12 cellular contexts compared by ENCODE assay signal in genomic region chr11:30107899-30108298, GRCh38.
DNase-seq lines count a peak whose midpoint lies in the region; ATAC-seq and TF ChIP-seq lines count a peak whose summit lies in the region.
"Had no signal": no experiment of that assay in that cellular context is flagged by ENCODE, and none has a peak within 500 bp of the region (broad histone marks: within the 10 kb centered on the region; RNA-seq: fewer than 3 reads in every experiment).

No MANE protein-coding gene starts in this region.

- H3K27ac Mint-ChIP-seq in T-cell: no peak overlapping the region
- H3K27ac Mint-ChIP-seq: activated naive CD8-positive, alpha-beta T cell treated with anti-CD3 and anti-CD28 coated beads, Interleukin-2, amount 10 ng/mL, durations not matched to agents 7 days and 5 days had no signal

- WGBS in adrenal gland, 4 donors: 32 to 44% (median 36%) methylated on average over 2 of the region's 2 CpGs
- 61% methylated on average over 2 of the region's 2 CpGs for WGBS in hepatocyte (ENCODE audit: low lambda C conversion rate, missing lambda C conversion rate)

- H3K27me3 Mint-ChIP-seq in T-cell: no peaks in the 10 kb centered on the region
- H3K27me3 Mint-ChIP-seq: activated naive CD8-positive, alpha-beta T cell treated with anti-CD3 and anti-CD28 coated beads, Interleukin-2, amount 10 ng/mL, durations not matched to agents 7 days and 5 days had no signal

- H3K4me2 ChIP-seq in hepatocyte: no peak overlapping the region

- H3K36me3 ChIP-seq in adrenal gland (replicated peaks in 1 of 2): no peaks in the 10 kb centered on the region
- no peaks in the 10 kb centered on the region for H3K36me3 ChIP-seq in hepatocyte (replicated peaks; ENCODE audit: insufficient read depth, low read depth)
- H3K36me3 ChIP-seq in vagina: no peaks in the 10 kb centered on the region
- H3K36me3 ChIP-seq: transverse colon had no signal

- intact Hi-C loops in adrenal gland (cut with DNase I) (no loop called here), vagina (cut with DNase I) (no loop called here)

- H3K4me3 Mint-ChIP-seq in T-cell: no peak overlapping the region
- H3K4me3 Mint-ChIP-seq: activated naive CD8-positive, alpha-beta T cell treated with anti-CD3 and anti-CD28 coated beads, Interleukin-2, amount 10 ng/mL, durations not matched to agents 7 days and 5 days had no signal

- H4K20me1 ChIP-seq in hepatocyte (ENCODE audit: insufficient read depth, poor library complexity, severe bottlenecking): no peaks in the 10 kb centered on the region

- H3K27me3 ChIP-seq in adrenal gland: no peaks in the 10 kb centered on the region
- no peaks in the 10 kb centered on the region for H3K27me3 ChIP-seq in hepatocyte
- H3K27me3 ChIP-seq in vagina: no peaks in the 10 kb centered on the region
- H3K27me3 ChIP-seq: transverse colon had no signal

- ATAC-seq in GM19463 (IDR thresholded peaks at IDR 0.05; ENCODE audit: unreplicated experiment): no peak
- no peak for ATAC-seq in HG03097 (IDR thresholded peaks at IDR 0.05; ENCODE audit: low FRiP score, unreplicated experiment)
- no peak for ATAC-seq in T-cell (replicated peaks in 1 of 4)

- no peaks in the 10 kb centered on the region for H3K36me3 Mint-ChIP-seq in T-cell
- H3K36me3 Mint-ChIP-seq: activated naive CD8-positive, alpha-beta T cell treated with anti-CD3 and anti-CD28 coated beads, Interleukin-2, amount 10 ng/mL, durations not matched to agents 7 days and 5 days had no signal

- H2AFZ ChIP-seq in hepatocyte: no peak overlapping the region

- H3K9me2 ChIP-seq in hepatocyte (replicated peaks; ENCODE audit: insufficient read depth): no peaks in the 10 kb centered on the region

- no peaks in the 10 kb centered on the region for H3K79me2 ChIP-seq in hepatocyte

- TF ChIP-seq CTCF in AG09309 (IDR thresholded peaks at IDR 0.05; ENCODE audit: control insufficient read depth, insufficient read depth, low read depth, low read length, missing control alignments): no peak
- TF ChIP-seq CTCF in adrenal gland (IDR thresholded peaks at IDR 0.05): no peak
- no peak for TF ChIP-seq CTCF in hepatocyte (IDR thresholded peaks at IDR 0.05; ENCODE audit: poor library complexity)
- no peak for TF ChIP-seq CTCF in vagina (IDR thresholded peaks at IDR 0.05)

- TF ChIP-seq POLR2A in adrenal gland (IDR thresholded peaks at IDR 0.05): no peak
- no peak for TF ChIP-seq POLR2A in vagina (IDR thresholded peaks at IDR 0.05)

- no peak overlapping the region for H3K4me3 ChIP-seq in AG09309 (ENCODE audit: control insufficient read depth, low read depth, low read length)
- H3K4me3 ChIP-seq in adrenal gland: no peak overlapping the region
- H3K4me3 ChIP-seq in hepatocyte: no peak overlapping the region
- H3K4me3 ChIP-seq in vagina: no peak overlapping the region
- H3K4me3 ChIP-seq: transverse colon had no signal

- H3K4me1 ChIP-seq in adrenal gland (replicated peaks in 1 of 2): no peaks in the 10 kb centered on the region
- no peaks in the 10 kb centered on the region for H3K4me1 ChIP-seq in hepatocyte (ENCODE audit: insufficient read depth)
- H3K4me1 ChIP-seq in vagina: no peaks in the 10 kb centered on the region
- H3K4me1 ChIP-seq: transverse colon had no signal

- H3K9me3 ChIP-seq in adrenal gland (replicated peaks in 1 of 3) (no peaks in the 10 kb centered on the region), hepatocyte (ENCODE audit: low read depth) (no peaks in the 10 kb centered on the region), vagina (no peaks in the 10 kb centered on the region)
- H3K9me3 ChIP-seq: transverse colon had no signal

- POLR2A ChIA-PET in T-cell (lab: Charles Lee): no interaction called here

- H3K27ac ChIP-seq in adrenal gland (peak overlapping the region in 1 of 5 donors; percentile 13), hepatocyte (peak overlapping the region; percentile 43), vagina (no peak overlapping the region)
- H3K27ac ChIP-seq: transverse colon had no signal

- peak; percentile 1 for DNase-seq in AG09309 (ENCODE audit: low read depth)
- peak; percentile 47 for DNase-seq in LoVo (ENCODE audit: low spot score)
- DNase-seq in adrenal gland: peak in 6 of 7 donors; percentile 17 to 60 (median 44)
- DNase-seq in hepatocyte (ENCODE audit: low spot score): peak; percentile 44
- DNase-seq in vagina (ENCODE audit: extremely low spot score in 2 of 2): no peak
- DNase-seq in T-cell: no peak
- DNase-seq: activated naive CD8-positive, alpha-beta T cell treated with anti-CD3 and anti-CD28 coated beads, Interleukin-2, amount 10 ng/mL, durations not matched to agents 7 days and 5 days; left cardiac atrium; NCI-H146; transverse colon had no signal

- CTCF ChIA-PET in T-cell (lab: Charles Lee): no interaction called here

- H3K4me1 Mint-ChIP-seq in T-cell: no peaks in the 10 kb centered on the region
- H3K4me1 Mint-ChIP-seq: activated naive CD8-positive, alpha-beta T cell treated with anti-CD3 and anti-CD28 coated beads, Interleukin-2, amount 10 ng/mL, durations not matched to agents 7 days and 5 days had no signal

- peaks cover 5 to 6% (median 5%) of the 10 kb centered on the region in 3 donors for H3K9me3 Mint-ChIP-seq in T-cell
- H3K9me3 Mint-ChIP-seq: activated naive CD8-positive, alpha-beta T cell treated with anti-CD3 and anti-CD28 coated beads, Interleukin-2, amount 10 ng/mL, durations not matched to agents 7 days and 5 days had no signal

Comparison
In these comparisons a context has a peak if more than half of its experiments do, and no peak if none do; other contexts are left out.
1. DNase-seq: peak in AG09309 (single experiment), LoVo (single experiment), adrenal gland (6 of 7) and hepatocyte (single experiment); none in vagina (0 of 2) and T-cell (0 of 34).